ENCODE assay signal across 9 cellular contexts in the genomic region with DNA sequence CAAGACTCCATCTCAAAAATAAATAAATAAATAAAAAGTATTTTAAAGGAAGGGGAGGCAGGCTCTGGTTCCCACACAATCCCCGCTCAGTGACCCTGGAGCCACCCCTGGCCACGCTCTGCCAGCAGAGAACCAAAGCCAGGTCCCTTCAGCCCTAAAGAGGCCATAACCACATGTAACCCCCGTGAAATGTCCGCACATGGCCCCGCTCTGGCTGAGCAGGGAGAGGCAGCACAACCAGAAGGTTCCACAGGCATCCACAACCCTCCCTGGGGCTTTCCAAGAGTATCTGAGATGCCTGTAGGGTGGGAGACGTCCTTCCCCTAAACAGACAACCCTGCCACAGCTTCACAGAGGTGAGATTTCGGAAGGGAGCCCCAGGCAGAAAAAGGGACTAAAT. TPM values are rescaled to one million over a fixed set of nuclear protein-coding genes. Genes with fewer than 3 reads are reported as not detected.
DNase-seq lines count a peak whose midpoint lies in the region; ATAC-seq, FAIRE-seq and TF ChIP-seq lines count a peak whose summit lies in the region.
"Had no signal": no experiment of that assay in that cellular context is flagged by ENCODE, and none has a peak within 500 bp of the region (broad histone marks: within the 10 kb centered on the region; RNA-seq: fewer than 3 reads in every experiment).

No MANE protein-coding gene starts in this region.

- H3K9ac ChIP-seq in PC-3 (ENCODE audit: low read length) (peak overlapping the region; percentile 96), endothelial cell of umbilical vein (replicated peaks; ENCODE audit: extremely low read depth, insufficient read depth, low read length) (no peak overlapping the region)

- peaks cover 43% of the 10 kb centered on the region for H3K4me1 Mint-ChIP-seq in CD8-positive, alpha-beta T cell (ENCODE audit: low read depth)

- dilution Hi-C loops in endothelial cell of umbilical vein (cut with MboI; ENCODE audit: extremely low pct_ligation_motif_present, low sequenced_read_pairs): no loop called here

- H3F3A ChIP-seq in PC-3 (ENCODE audit: low read length, unreplicated experiment): no peaks in the 10 kb centered on the region

- no peaks in the 10 kb centered on the region for H3K36me3 ChIP-seq in CD8-positive, alpha-beta T cell (ENCODE audit: insufficient read depth, low read length)
- H3K36me3 ChIP-seq in PC-3 (ENCODE audit: low read depth, low read length) (peaks cover 22% of the 10 kb centered on the region; the same call in 1 of the 2 replicates), endothelial cell of umbilical vein (ENCODE audit: control insufficient read depth in 2 of 2, extremely low read depth in 1 of 2, insufficient read depth in 2 of 2, low read length in 2 of 2) (no peaks in the 10 kb centered on the region), ovary (no peaks in the 10 kb centered on the region)

- no peaks in the 10 kb centered on the region for H3K27me3 ChIP-seq in CD8-positive, alpha-beta T cell (ENCODE audit: insufficient read depth, low read length)
- H3K27me3 ChIP-seq in PC-3 (ENCODE audit: low read length) (no peaks in the 10 kb centered on the region), endothelial cell of umbilical vein (ENCODE audit: control insufficient read depth in 2 of 2, insufficient read depth in 2 of 2, low read length in 2 of 2) (no peaks in the 10 kb centered on the region), ovary (no peaks in the 10 kb centered on the region)

- H2AFZ ChIP-seq in PC-3 (ENCODE audit: low read length) (no peak overlapping the region; the same call in 1 of the 2 replicates), endothelial cell of umbilical vein (ENCODE audit: low read depth, low read length) (no peak overlapping the region)

- H4K20me1 ChIP-seq in PC-3 (ENCODE audit: low read length) (peaks cover 32% of the 10 kb centered on the region), endothelial cell of umbilical vein (replicated peaks; ENCODE audit: control insufficient read depth, extremely low read depth, insufficient read depth, low read length) (peaks cover 4% of the 10 kb centered on the region)

- H3K27ac Mint-ChIP-seq in CD8-positive, alpha-beta T cell: peak overlapping the region; percentile 55

- H3K9me1 ChIP-seq in endothelial cell of umbilical vein (replicated peaks; ENCODE audit: control insufficient read depth, extremely low read depth, insufficient read depth, low read length): no peaks in the 10 kb centered on the region

- H3K9me2 ChIP-seq in PC-3 (replicated peaks; ENCODE audit: low read length): no peaks in the 10 kb centered on the region

- no peak for TF ChIP-seq EP300 in ovary (IDR thresholded peaks at IDR 0.05)

- POLR2A ChIA-PET in CD8-positive, alpha-beta T cell (lab: Charles Lee): interaction anchor here (2.0 to 2.1 kb wide), 2 partner anchors 10 to 84 kb away, joined by 8 to 17 read pairs; a partner anchor contains a TSS
- POLR2A ChIA-PET in PC-3 (lab: Charles Lee; ENCODE audit: unreplicated experiment): no interaction called here
- POLR2A ChIA-PET in endothelial cell of umbilical vein (lab: Charles Lee): no interaction called here

- no peak for FAIRE-seq in endothelial cell of umbilical vein (lab: Jason Lieb, UNC)

- no peak for DNase-seq in CD8-positive, alpha-beta T cell
- DNase-seq in PC-3: no peak
- no peak for DNase-seq in endothelial cell of umbilical vein (ENCODE audit: low read depth, low spot score)
- peak in 3 of 5 donors; percentile 44 to 51 (median 48) for DNase-seq in ovary
- DNase-seq in NCI-H2171 treated with DMSO at 0.1 percent for 48 hours (lab: John Stamatoyannopoulos, UW): no peak
- DNase-seq in lower leg skin (ENCODE audit: low spot score in 2 of 2): no peak
- no peak for DNase-seq in glomerular visceral epithelial cell (ENCODE audit: extremely low spot score)
- no peak for DNase-seq in superior temporal gyrus (ENCODE audit: extremely low spot score)
- DNase-seq: NCI-H1105 had no signal

- H3K4me2 ChIP-seq in PC-3 (ENCODE audit: low read length): peak overlapping the region; percentile 93
- H3K4me2 ChIP-seq in endothelial cell of umbilical vein (ENCODE audit: insufficient read depth, low read length): peak overlapping the region; percentile 43

- no TSS peak for BruUV-seq in PC-3 (replicated peaks; lab: Mats Ljungman, UMichigan)
- no TSS peak for BruUV-seq in endothelial cell of umbilical vein (replicated peaks; lab: Mats Ljungman, UMichigan)

- TF ChIP-seq CTCF in CD8-positive, alpha-beta T cell (IDR thresholded peaks at IDR 0.05): no peak
- TF ChIP-seq CTCF in PC-3 (conservative IDR thresholded peaks at IDR 0.05; ENCODE audit: low read depth, low read length) (no peak), endothelial cell of umbilical vein (IDR thresholded peaks at IDR 0.05; ENCODE audit: extremely low read depth in 1 of 2, insufficient read depth in 1 of 2, low read depth in 1 of 2, low read length in 2 of 2) (no peak), ovary (IDR thresholded peaks at IDR 0.05) (no peak), lower leg skin (IDR thresholded peaks at IDR 0.05) (no peak)

- no peak for ATAC-seq in CD8-positive, alpha-beta T cell
- ATAC-seq in PC-3: no peak

- WGBS in ovary, 3 donors: 76 to 85% (median 82%) methylated on average over 7 of the region's 7 CpGs
- 71 to 72% methylated on average over 7 of the region's 7 CpGs for WGBS in lower leg skin, 2 donors

- intact Hi-C loops in CD8-positive, alpha-beta T cell (cut with DNase I, micrococcal nuclease): loop anchor here (1.0 to 10.0 kb wide), 6 partner anchors 20 to 1984 kb away; a partner anchor contains a TSS
- intact Hi-C loops in PC-3 (cut with micrococcal nuclease) (loop anchor here (10.0 kb wide), 1 partner anchor 316 kb away; no protein-coding TSS in a partner anchor), endothelial cell of umbilical vein (cut with micrococcal nuclease) (loop anchor here (5.0 to 10.0 kb wide), 4 partner anchors 79 to 516 kb away; a partner anchor contains a TSS), ovary (cut with DNase I) (no loop called here), lower leg skin (cut with DNase I; ENCODE audit: low total_unique reads) (no loop called here)

- no peak overlapping the region for H3K27ac ChIP-seq in CD8-positive, alpha-beta T cell (ENCODE audit: low read depth, low read length)
- H3K27ac ChIP-seq in PC-3 (ENCODE audit: low read length) (no peak overlapping the region), endothelial cell of umbilical vein (ENCODE audit: insufficient read depth, low read depth, low read length) (no peak overlapping the region), ovary (peak overlapping the region; percentile 18 to 97)

- H3K4me3 ChIP-seq in CD8-positive, alpha-beta T cell (ENCODE audit: low read depth, low read length): peak overlapping the region; percentile 94
- H3K4me3 ChIP-seq in PC-3 (ENCODE audit: low read length) (peak overlapping the region; percentile 80), endothelial cell of umbilical vein (replicated peaks in 1 of 3; ENCODE audit: insufficient read depth in 1 of 3, low read depth in 1 of 3, low read length in 3 of 3) (peak overlapping the region in 1 of 3 experiments; percentile 48), ovary (peak overlapping the region; percentile 99), lower leg skin (ENCODE audit: low read depth, poor library complexity, severe bottlenecking) (no peak overlapping the region)

- H3K79me2 ChIP-seq in PC-3 (ENCODE audit: low read length) (peaks cover 71% of the 10 kb centered on the region), endothelial cell of umbilical vein (ENCODE audit: control insufficient read depth, insufficient read depth, low read length) (peaks cover 49% of the 10 kb centered on the region)

- H3K36me3 Mint-ChIP-seq in CD8-positive, alpha-beta T cell: peaks cover 14% of the 10 kb centered on the region

- CTCF ChIA-PET in CD8-positive, alpha-beta T cell (lab: Charles Lee): no interaction called here
- CTCF ChIA-PET in PC-3 (lab: Charles Lee) (interaction anchor here (0.6 to 1.6 kb wide), 2 partner anchors 82 to 91 kb away, joined by 4 to 7 read pairs; no protein-coding TSS in a partner anchor), endothelial cell of umbilical vein (lab: Charles Lee) (interaction anchor here (1.6 kb wide), 1 partner anchor 82 kb away, joined by 12 read pairs; no protein-coding TSS in a partner anchor)

- H3K4me3 Mint-ChIP-seq in CD8-positive, alpha-beta T cell: peak overlapping the region; percentile 96

- H3K4me1 ChIP-seq in CD8-positive, alpha-beta T cell (ENCODE audit: insufficient read depth, low read length): peaks cover 39% of the 10 kb centered on the region
- H3K4me1 ChIP-seq in PC-3 (ENCODE audit: insufficient read depth, low read length) (peaks cover 25% of the 10 kb centered on the region), endothelial cell of umbilical vein (ENCODE audit: control insufficient read depth, extremely low read depth, insufficient read depth, low read length) (peaks cover 27% of the 10 kb centered on the region), ovary (ENCODE audit: insufficient read depth) (peaks cover 18% of the 10 kb centered on the region)

- no peaks in the 10 kb centered on the region for H3K27me3 Mint-ChIP-seq in CD8-positive, alpha-beta T cell (ENCODE audit: low read depth)

- no peaks in the 10 kb centered on the region for H3K9me3 ChIP-seq in CD8-positive, alpha-beta T cell (ENCODE audit: low read length)
- H3K9me3 ChIP-seq in PC-3 (ENCODE audit: low read length): no peaks in the 10 kb centered on the region
- H3K9me3 ChIP-seq in endothelial cell of umbilical vein (replicated peaks; ENCODE audit: control insufficient read depth, insufficient read depth, low read length): no peaks in the 10 kb centered on the region
- H3K9me3 ChIP-seq in ovary: no peaks in the 10 kb centered on the region

- H3K9me3 Mint-ChIP-seq in CD8-positive, alpha-beta T cell: no peaks in the 10 kb centered on the region

- TF ChIP-seq POLR2A in endothelial cell of umbilical vein (IDR thresholded peaks at IDR 0.05; ENCODE audit: low read depth, low read length): no peak
- TF ChIP-seq POLR2A in ovary (IDR thresholded peaks at IDR 0.05): no peak
- TF ChIP-seq POLR2A in lower leg skin (IDR thresholded peaks at IDR 0.05): no peak

RNA-seq across cellular contexts. Expression of a gene that starts 1.4 kb away (rescaled TPM):
- 100 to 1,000 TPM; 375 to 381 TPM for total RNA-seq in CD8-positive, alpha-beta T cell
- total RNA-seq in PC-3 (2014; rRNA removed): 685 and 688 TPM in 2 replicates
- total RNA-seq in endothelial cell of umbilical vein: 488 and 499 TPM in 2 replicates
- 844 and 1,054 TPM in 2 replicates for polyA plus RNA-seq in endothelial cell of umbilical vein
- 724 and 860 TPM in 2 replicates for polyA plus RNA-seq in endothelial cell of umbilical vein (2011; cell fraction: cytosol; rRNA removed)
- 433 and 446 TPM in 2 replicates for polyA plus RNA-seq in endothelial cell of umbilical vein (2011; cell fraction: nucleus; rRNA removed)
- 473 and 510 TPM in 2 replicates for polyA plus RNA-seq in endothelial cell of umbilical vein (2012)
- polyA minus RNA-seq in endothelial cell of umbilical vein: 691 and 797 TPM in 2 replicates
- 221 TPM for polyA minus RNA-seq in endothelial cell of umbilical vein (2011; cell fraction: cytosol; rRNA and poly(A)+ RNA removed)
- polyA minus RNA-seq in endothelial cell of umbilical vein (2011; cell fraction: nucleus; rRNA and poly(A)+ RNA removed): 130 and 181 TPM in 2 replicates
- total RNA-seq in ovary: 100 to 1,000 TPM; 209 to 345 (median 285) TPM
- 100 to 1,000 TPM; 179 to 307 TPM for polyA plus RNA-seq in ovary
- 100 to 1,000 TPM; 242 to 326 (median 317) TPM for total RNA-seq in lower leg skin

RNA-seq across cellular contexts. Expression of a gene that starts 22.0 kb away (rescaled TPM):
- 10 to 100 TPM; 28.4 to 30.2 TPM for total RNA-seq in CD8-positive, alpha-beta T cell
- 63.3 and 93.0 TPM in 2 replicates for total RNA-seq in PC-3 (2014; rRNA removed)
- total RNA-seq in endothelial cell of umbilical vein: 21.7 and 23.9 TPM in 2 replicates
- polyA plus RNA-seq in endothelial cell of umbilical vein: 19.9 and 21.1 TPM in 2 replicates
- 14.6 and 17.1 TPM in 2 replicates for polyA plus RNA-seq in endothelial cell of umbilical vein (2011; cell fraction: cytosol; rRNA removed)
- polyA plus RNA-seq in endothelial cell of umbilical vein (2011; cell fraction: nucleus; rRNA removed): 22.9 and 27.5 TPM in 2 replicates
- 12.8 and 15.1 TPM in 2 replicates for polyA plus RNA-seq in endothelial cell of umbilical vein (2012)
- 2.4 and 2.6 TPM in 2 replicates for polyA minus RNA-seq in endothelial cell of umbilical vein
- polyA minus RNA-seq in endothelial cell of umbilical vein (2011; cell fraction: cytosol; rRNA and poly(A)+ RNA removed): 4.3 TPM
- polyA minus RNA-seq in endothelial cell of umbilical vein (2011; cell fraction: nucleus; rRNA and poly(A)+ RNA removed): 1.6 and 2.8 TPM in 2 replicates
- 10 to 100 TPM; 16.0 to 24.7 (median 21.0) TPM for total RNA-seq in ovary
- polyA plus RNA-seq in ovary: 10 to 100 TPM in 1 of 2 donors, 1 to 10 TPM in 1; 2.8 to 29.3 TPM
- total RNA-seq in lower leg skin: 10 to 100 TPM; 16.9 to 37.0 (median 31.3) TPM

RNA-seq across cellular contexts. Expression of a gene that starts 28.0 kb away (rescaled TPM):
- total RNA-seq in CD8-positive, alpha-beta T cell: 10 to 100 TPM; 90.2 to 90.7 TPM
- total RNA-seq in PC-3 (2014; rRNA removed) (343 and 375 TPM in 2 replicates), endothelial cell of umbilical vein (57.0 and 58.7 TPM in 2 replicates), ovary (10 to 100 TPM; 36.4 to 98.5 (median 43.3) TPM), lower leg skin (100 to 1,000 TPM in 1 of 4 donors, 10 to 100 TPM in 3; 59.1 to 100 (median 82.2) TPM)
- polyA plus RNA-seq in endothelial cell of umbilical vein (155 and 287 TPM in 2 replicates), ovary (10 to 100 TPM; 14.6 to 87.5 TPM)
- 84.5 and 110 TPM in 2 replicates for polyA plus RNA-seq in endothelial cell of umbilical vein (2011; cell fraction: cytosol; rRNA removed)
- 103 and 115 TPM in 2 replicates for polyA plus RNA-seq in endothelial cell of umbilical vein (2011; cell fraction: nucleus; rRNA removed)
- 43.4 and 51.1 TPM in 2 replicates for polyA plus RNA-seq in endothelial cell of umbilical vein (2012)
- polyA minus RNA-seq in endothelial cell of umbilical vein: 35.6 and 46.6 TPM in 2 replicates
- 56.2 TPM for polyA minus RNA-seq in endothelial cell of umbilical vein (2011; cell fraction: cytosol; rRNA and poly(A)+ RNA removed)
- 13.6 and 18.8 TPM in 2 replicates for polyA minus RNA-seq in endothelial cell of umbilical vein (2011; cell fraction: nucleus; rRNA and poly(A)+ RNA removed)

RNA-seq across cellular contexts. Expression of a gene that starts 58.9 kb away (rescaled TPM):
- total RNA-seq in CD8-positive, alpha-beta T cell: 100 to 1,000 TPM; 548 to 551 TPM
- total RNA-seq in PC-3 (2014; rRNA removed) (996 and 1,117 TPM in 2 replicates), endothelial cell of umbilical vein (237 and 239 TPM in 2 replicates), ovary (100 to 1,000 TPM; 129 to 256 (median 171) TPM), lower leg skin (100 to 1,000 TPM; 359 to 470 (median 422) TPM)
- polyA plus RNA-seq in endothelial cell of umbilical vein (742 and 822 TPM in 2 replicates), ovary (100 to 1,000 TPM in 1 of 2 donors, 10 to 100 TPM in 1; 17.7 to 228 TPM)
- 294 and 443 TPM in 2 replicates for polyA plus RNA-seq in endothelial cell of umbilical vein (2011; cell fraction: cytosol; rRNA removed)
- 325 and 344 TPM in 2 replicates for polyA plus RNA-seq in endothelial cell of umbilical vein (2011; cell fraction: nucleus; rRNA removed)
- polyA plus RNA-seq in endothelial cell of umbilical vein (2012): 161 and 241 TPM in 2 replicates
- polyA minus RNA-seq in endothelial cell of umbilical vein: 140 and 214 TPM in 2 replicates
- 74.7 TPM for polyA minus RNA-seq in endothelial cell of umbilical vein (2011; cell fraction: cytosol; rRNA and poly(A)+ RNA removed)
- 61.4 and 97.7 TPM in 2 replicates for polyA minus RNA-seq in endothelial cell of umbilical vein (2011; cell fraction: nucleus; rRNA and poly(A)+ RNA removed)

Comparison
In these comparisons a context has a peak if more than half of its experiments do, and no peak if none do; other contexts are left out.
1. DNase-seq: peak in ovary (3 of 5); none in CD8-positive, alpha-beta T cell (0 of 7), PC-3 (single experiment), endothelial cell of umbilical vein (single experiment), NCI-H2171 treated with DMSO at 0.1 percent for 48 hours (single experiment), lower leg skin (0 of 2), glomerular visceral epithelial cell (single experiment) and superior temporal gyrus (single experiment).
2. H3K27ac ChIP-seq: peak in ovary (2 of 2); none in CD8-positive, alpha-beta T cell (single experiment), PC-3 (single experiment) and endothelial cell of umbilical vein (single experiment).
3. intact Hi-C loops: an anchor here in CD8-positive, alpha-beta T cell (1.0 to 10.0 kb wide), PC-3 (10.0 kb wide) and endothelial cell of umbilical vein (5.0 to 10.0 kb wide); none called in ovary and lower leg skin.